Comparison of ENCODE assay signal across 8 cellular contexts in the genomic region with DNA sequence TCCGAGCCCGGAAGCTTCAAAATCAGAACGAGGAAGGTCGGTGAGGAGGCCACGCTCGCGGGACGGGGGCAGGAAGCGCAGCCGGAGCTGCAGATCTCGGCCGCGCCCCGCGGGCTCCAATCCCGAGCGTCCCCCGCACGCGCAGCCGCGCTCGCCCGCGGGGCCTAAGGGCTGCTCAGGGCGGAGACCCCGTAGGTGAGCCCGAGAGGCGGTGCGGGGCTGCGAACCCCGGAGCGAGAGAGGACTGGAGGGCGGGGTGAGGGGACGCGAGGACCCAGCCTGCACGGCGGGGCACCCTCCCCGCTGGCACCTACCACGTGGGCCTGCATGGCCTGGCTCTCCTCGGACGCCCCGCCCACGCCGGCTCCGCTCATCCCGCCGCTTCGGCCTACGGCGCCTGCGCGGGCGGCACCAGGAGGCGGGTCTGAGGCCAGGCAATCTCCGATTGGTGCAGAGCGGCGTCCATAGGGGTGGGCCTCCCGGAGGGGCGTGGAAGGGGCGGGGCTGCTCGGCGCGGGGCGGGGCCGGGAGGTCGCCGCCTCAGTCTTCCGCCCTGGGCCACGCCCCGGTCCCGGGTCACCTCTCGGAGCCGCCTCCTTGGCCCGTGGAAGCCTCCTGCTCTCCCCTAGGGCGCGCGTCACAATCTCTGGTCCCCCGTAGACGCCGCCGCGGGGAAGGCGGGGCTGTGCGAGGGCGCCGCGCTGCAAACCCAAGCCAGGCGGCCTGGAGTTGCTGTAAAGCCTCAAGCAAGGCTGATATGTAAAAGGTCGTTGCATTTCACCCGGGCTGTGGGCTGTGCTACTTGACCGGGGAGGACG. TPM values are rescaled to one million over a fixed set of nuclear protein-coding genes. Genes with fewer than 3 reads are reported as not detected.
DNase-seq lines count a peak whose midpoint lies in the region; ATAC-seq and TF ChIP-seq lines count a peak whose summit lies in the region.

No MANE protein-coding gene starts in this region.

- H3K27ac Mint-ChIP-seq in CD8-positive, alpha-beta T cell, result peak overlapping the region; percentile 94

- no peaks in the 10 kb centered on the region for H3K27me3 Mint-ChIP-seq in CD8-positive, alpha-beta T cell (ENCODE audit: low read depth)

- H4K91ac ChIP-seq in mesenchymal stem cell (ENCODE audit: low read length), result peak overlapping the region; percentile 99

- peak overlapping the region; percentile 89 for H2BK15ac ChIP-seq in mesenchymal stem cell (ENCODE audit: low read depth, poor library complexity, severe bottlenecking)

- DNase-seq in CD8-positive, alpha-beta T cell, result peak; percentile 95 to 99 (median 98)
- DNase-seq in HPDE6-E6E7 (ENCODE audit: extremely low spot score), result peak; percentile 99
- DNase-seq in NK-92 (lab: John Stamatoyannopoulos, UW; ENCODE audit: unreplicated experiment), result peak; percentile 86
- DNase-seq in activated CD8-positive, alpha-beta memory T cell treated with anti-CD3 and anti-CD28 coated beads for 4 hours (ENCODE audit: low read depth in 2 of 2), result peak; percentile 95
- DNase-seq in effector memory CD4-positive, alpha-beta T cell, result peak; percentile 96 to 99 (median 97)
- DNase-seq in mesenchymal stem cell, result peak; percentile 96
- peak; percentile 94 for DNase-seq in stimulated activated CD8-positive, alpha-beta memory T cell treated with anti-CD3 and anti-CD28 coated beads, Interleukin-12 subunit alpha, Interleukin-12 subunit beta, amount 100 ng/mL, for 24 hours (ENCODE audit: extremely low read depth)

- no peaks in the 10 kb centered on the region for H3K36me3 ChIP-seq in CD8-positive, alpha-beta T cell (ENCODE audit: insufficient read depth, low read length)
- H3K36me3 ChIP-seq in effector memory CD4-positive, alpha-beta T cell (ENCODE audit: control insufficient read depth, insufficient read depth, low read length), result peaks cover 4% of the 10 kb centered on the region
- peaks cover 5 to 9% of the 10 kb centered on the region in 2 experiments for H3K36me3 ChIP-seq in mesenchymal stem cell (ENCODE audit: control insufficient read depth in 1 of 2, insufficient read depth in 2 of 2, low read depth in 1 of 2, low read length in 2 of 2)

- intact Hi-C loops in CD8-positive, alpha-beta T cell (cut with DNase I, micrococcal nuclease), result loop anchor here (1.0 to 10.0 kb wide), 12 partner anchors 28 to 1029 kb away; partner anchors contain the start of genes WDR45B (in 2 of the 2), CENPX (in 1 of the 2), LRRC45 (in 1 of the 2) and METRNL (in 1 of the 2)

- peak overlapping the region; percentile 2 for H2AK5ac ChIP-seq in mesenchymal stem cell (ENCODE audit: low read length, severe bottlenecking)

- H3K27ac ChIP-seq in CD8-positive, alpha-beta T cell (ENCODE audit: low read depth, low read length), result peak overlapping the region; percentile 75
- peak overlapping the region; percentile 72 for H3K27ac ChIP-seq in effector memory CD4-positive, alpha-beta T cell (ENCODE audit: insufficient read depth, low read length, poor library complexity, severe bottlenecking)
- H3K27ac ChIP-seq in mesenchymal stem cell (ENCODE audit: low read length, poor library complexity, severe bottlenecking), result no peak overlapping the region

- H3K9me3 Mint-ChIP-seq in CD8-positive, alpha-beta T cell, result peaks cover 2% of the 10 kb centered on the region

- H3K4me1 Mint-ChIP-seq in CD8-positive, alpha-beta T cell (ENCODE audit: low read depth), result peaks cover 40% of the 10 kb centered on the region

- peaks cover 5% of the 10 kb centered on the region for H3K36me3 Mint-ChIP-seq in CD8-positive, alpha-beta T cell

- peak overlapping the region; percentile 97 for H4K8ac ChIP-seq in mesenchymal stem cell (ENCODE audit: low read length)

- POLR2A ChIA-PET in CD8-positive, alpha-beta T cell (lab: Charles Lee), result interaction anchor here (0.6 to 1.5 kb wide), 6 partner anchors 20 to 188 kb away, joined by 3 to 7 read pairs (median 3); no protein-coding TSS in a partner anchor

- H3K4me3 ChIP-seq in CD8-positive, alpha-beta T cell (ENCODE audit: low read depth, low read length), result peak overlapping the region; percentile 68
- peak overlapping the region; percentile 66 for H3K4me3 ChIP-seq in effector memory CD4-positive, alpha-beta T cell (ENCODE audit: insufficient read depth, low read depth, low read length, poor library complexity, severe bottlenecking)
- H3K4me3 ChIP-seq in mesenchymal stem cell (ENCODE audit: insufficient read depth in 1 of 2, low read depth in 1 of 2, low read length in 2 of 2), result peak overlapping the region; percentile 74 to 83

- TF ChIP-seq CTCF in CD8-positive, alpha-beta T cell (IDR thresholded peaks at IDR 0.05), result no peak

- H3K9ac ChIP-seq in mesenchymal stem cell (ENCODE audit: low read length), result peak overlapping the region; percentile 88

- H2AFZ ChIP-seq in mesenchymal stem cell (ENCODE audit: low read depth, low read length), result peak overlapping the region; percentile 91

- peak overlapping the region; percentile 86 for H3K4me3 Mint-ChIP-seq in CD8-positive, alpha-beta T cell

- peaks cover 40% of the 10 kb centered on the region for H3K4me1 ChIP-seq in CD8-positive, alpha-beta T cell (ENCODE audit: insufficient read depth, low read length)
- peaks cover 31% of the 10 kb centered on the region for H3K4me1 ChIP-seq in effector memory CD4-positive, alpha-beta T cell (ENCODE audit: control insufficient read depth, insufficient read depth, low read length, poor library complexity, severe bottlenecking)
- H3K4me1 ChIP-seq in mesenchymal stem cell (ENCODE audit: control insufficient read depth, insufficient read depth, low read depth, low read length), result peaks cover 28% of the 10 kb centered on the region

- peak; percentile 85 for ATAC-seq in CD8-positive, alpha-beta T cell
- peak; percentile 83 for ATAC-seq in GM19463 (IDR thresholded peaks at IDR 0.05; ENCODE audit: unreplicated experiment)

- peak overlapping the region in 1 of 2 experiments; percentile 73 for H3K14ac ChIP-seq in mesenchymal stem cell (ENCODE audit: low read length in 2 of 2)

- peak overlapping the region in 1 of 2 experiments; percentile 19 for H2BK12ac ChIP-seq in mesenchymal stem cell (ENCODE audit: low read length in 2 of 2)

- CTCF ChIA-PET in CD8-positive, alpha-beta T cell (lab: Charles Lee), result no interaction called here

- H3K9me3 ChIP-seq in CD8-positive, alpha-beta T cell (ENCODE audit: low read length), result no peaks in the 10 kb centered on the region
- H3K9me3 ChIP-seq in effector memory CD4-positive, alpha-beta T cell (ENCODE audit: control insufficient read depth, low read length), result no peaks in the 10 kb centered on the region
- peaks cover 4% of the 10 kb centered on the region for H3K9me3 ChIP-seq in mesenchymal stem cell (ENCODE audit: control insufficient read depth, low read length)

- H3K27me3 ChIP-seq in CD8-positive, alpha-beta T cell (ENCODE audit: insufficient read depth, low read length), result no peaks in the 10 kb centered on the region
- H3K27me3 ChIP-seq in effector memory CD4-positive, alpha-beta T cell (replicated peaks; ENCODE audit: control insufficient read depth, insufficient read depth, low read length, poor library complexity, severe bottlenecking), result no peaks in the 10 kb centered on the region
- H3K27me3 ChIP-seq in mesenchymal stem cell (ENCODE audit: control insufficient read depth in 1 of 2, insufficient read depth in 1 of 2, low read length in 2 of 2), result no peaks in the 10 kb centered on the region

- H2BK5ac ChIP-seq in mesenchymal stem cell (ENCODE audit: low read depth, low read length, poor library complexity, severe bottlenecking), result peak overlapping the region; percentile 48

- WGBS in mesenchymal stem cell, result 2% methylated on average over 63 of the region's 93 CpGs

- H3K4ac ChIP-seq in mesenchymal stem cell (ENCODE audit: low read depth in 1 of 2, low read length in 2 of 2), result peak overlapping the region; percentile 7 to 97

- H3K79me1 ChIP-seq in mesenchymal stem cell (replicated peaks; ENCODE audit: low read length, poor library complexity, severe bottlenecking), result peaks cover 12% of the 10 kb centered on the region

- peak overlapping the region in 1 of 2 experiments; percentile 48 for H3K23ac ChIP-seq in mesenchymal stem cell (ENCODE audit: low read length in 2 of 2)

- peak overlapping the region; percentile 97 for H3K4me2 ChIP-seq in mesenchymal stem cell (ENCODE audit: low read length, poor library complexity, severe bottlenecking)

- H2BK120ac ChIP-seq in mesenchymal stem cell (ENCODE audit: low read depth, low read length), result peak overlapping the region; percentile 90

- peak overlapping the region; percentile 81 to 89 for H3K18ac ChIP-seq in mesenchymal stem cell (ENCODE audit: low read depth in 1 of 2, low read length in 2 of 2)

RNA-seq across cellular contexts. Expression of gene METRNL, which starts 27.8 kb away (rescaled TPM):
- total RNA-seq in CD8-positive, alpha-beta T cell, result 100 to 1,000 TPM; 153 to 158 TPM
- polyA plus RNA-seq in mesenchymal stem cell (2013, experiment 1 of 2), result 15.1 TPM
- 14.1 TPM for polyA plus RNA-seq in mesenchymal stem cell (2013, experiment 2 of 2)
